ENCODE assay signal across 12 cellular contexts in the genomic region with DNA sequence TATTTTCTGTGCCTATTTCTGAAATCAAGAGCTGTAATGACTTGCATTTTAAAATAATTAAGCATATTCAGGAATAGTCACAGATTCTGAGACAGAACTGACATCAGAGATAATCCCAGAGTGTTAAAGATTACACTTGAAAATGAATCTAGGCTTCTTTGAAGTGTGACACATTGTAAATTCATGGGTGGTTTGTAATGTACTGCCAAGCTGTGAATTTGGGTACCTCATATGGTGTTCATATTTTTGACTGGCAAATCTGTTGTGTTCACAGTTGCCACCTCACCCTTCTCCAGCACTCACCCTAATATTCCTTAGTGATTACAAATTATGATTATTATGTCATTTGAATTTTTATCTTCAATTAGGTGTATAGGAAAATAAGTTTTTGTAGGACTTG.
DNase-seq lines count a peak whose midpoint lies in the region; ATAC-seq lines count a peak whose summit lies in the region.
"Had no signal": no experiment of that assay in that cellular context is flagged by ENCODE, and none has a peak within 500 bp of the region (broad histone marks: within the 10 kb centered on the region; RNA-seq: fewer than 3 reads in every experiment).

No MANE protein-coding gene starts in this region.

- ATAC-seq in GM19455 (IDR thresholded peaks at IDR 0.05; ENCODE audit: unreplicated experiment), result no peak
- ATAC-seq in naive thymus-derived CD8-positive, alpha-beta T cell, result no peak
- ATAC-seq: HCT116 had no signal

- peaks cover 0 to 6% (median 5%) of the 10 kb centered on the region in 5 donors for H3K27me3 Mint-ChIP-seq in naive thymus-derived CD8-positive, alpha-beta T cell

- POLR2A ChIA-PET in naive thymus-derived CD8-positive, alpha-beta T cell (lab: Charles Lee), result no interaction called here

- no peak overlapping the region for H3K27ac Mint-ChIP-seq in naive thymus-derived CD8-positive, alpha-beta T cell
- H3K27ac Mint-ChIP-seq: CD8-positive, alpha-beta memory T cell had no signal

- in situ Hi-C loops in ACHN (cut with HindIII; ENCODE audit: low pct_ligation_motif_present, low pct_unique_long_range_greater_than_20kb, low sequenced_read_pairs), result no loop called here

- H3K4me1 Mint-ChIP-seq in naive thymus-derived CD8-positive, alpha-beta T cell, result peaks cover 0 to 2% (median 0%) of the 10 kb centered on the region in 4 donors
- H3K4me1 Mint-ChIP-seq: CD8-positive, alpha-beta memory T cell had no signal

- H3K4me3 Mint-ChIP-seq in naive thymus-derived CD8-positive, alpha-beta T cell, result no peak overlapping the region
- H3K4me3 Mint-ChIP-seq: CD8-positive, alpha-beta memory T cell had no signal

- no peaks in the 10 kb centered on the region for H3K9me3 Mint-ChIP-seq in naive thymus-derived CD8-positive, alpha-beta T cell

- DNase-seq in ACHN (peak; percentile 18), NCI-H446 treated with DMSO at 0.1 percent for 48 hours (lab: John Stamatoyannopoulos, UW) (peak; percentile 31), cerebellum (ENCODE audit: low spot score) (peak; percentile 76), superior temporal gyrus (ENCODE audit: extremely low spot score) (peak; percentile 39), activated T-cell treated with anti-CD3 and anti-CD28 coated beads for 4 hours (no peak)
- DNase-seq in naive thymus-derived CD8-positive, alpha-beta T cell, result no peak
- DNase-seq: Caco-2; CD8-positive, alpha-beta memory T cell; DMS53; GM23248 had no signal

- no peaks in the 10 kb centered on the region for H3K36me3 Mint-ChIP-seq in naive thymus-derived CD8-positive, alpha-beta T cell
- H3K36me3 Mint-ChIP-seq: CD8-positive, alpha-beta memory T cell had no signal

Comparison
In these comparisons a context has a peak if more than half of its experiments do, and no peak if none do; other contexts are left out.
1. DNase-seq: peak in ACHN (single experiment), NCI-H446 treated with DMSO at 0.1 percent for 48 hours (single experiment), cerebellum (single experiment) and superior temporal gyrus (single experiment); none in naive thymus-derived CD8-positive, alpha-beta T cell (0 of 10) and activated T-cell treated with anti-CD3 and anti-CD28 coated beads for 4 hours (single experiment).